ENCODE assay signal across 14 cellular contexts in the genomic region with DNA sequence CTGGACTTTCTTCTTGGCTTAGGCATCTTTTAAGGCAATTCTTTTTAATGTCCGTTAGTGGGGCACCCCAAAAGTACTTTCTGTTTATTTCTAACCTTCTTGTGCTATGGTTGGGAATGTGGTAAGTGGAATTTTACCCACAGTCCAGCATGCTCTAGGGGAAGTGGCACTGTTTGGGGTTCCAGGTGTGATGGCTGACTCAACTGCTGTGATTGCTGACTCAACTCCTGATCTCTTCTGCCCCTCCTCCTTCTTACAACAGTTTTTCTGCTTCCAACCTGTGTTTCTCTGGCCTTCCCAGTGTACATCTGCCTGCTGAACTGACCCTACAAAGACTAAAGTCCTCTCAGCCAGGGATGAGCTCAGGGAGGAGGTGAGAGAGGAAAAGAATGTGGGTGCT.
"Had no signal": no experiment of that assay in that cellular context is flagged by ENCODE, and none has a peak within 500 bp of the region (broad histone marks: within the 10 kb centered on the region; RNA-seq: fewer than 3 reads in every experiment).

No MANE protein-coding gene starts in this region.

- H3K36me3 ChIP-seq: left ventricle myocardium inferior, ovary had no signal

- ATAC-seq: mucosa of descending colon; naive thymus-derived CD4-positive, alpha-beta T cell had no signal

- H3K9me3 ChIP-seq: left ventricle myocardium inferior, mucosa of descending colon, ovary had no signal

- H3K4me3 ChIP-seq: left ventricle myocardium inferior, mucosa of descending colon, ovary had no signal

- DNase-seq: activated B cell treated with CpG ODN at 0.5 μM for 24 hours; activated CD4-positive, alpha-beta T cell treated with anti-CD3 and anti-CD28 coated beads, Interleukin-2, amount 50 U/mL, for 1 hour; activated CD8-positive, alpha-beta memory T cell treated with anti-CD3 and anti-CD28 coated beads for 24 hours; anterior cingulate cortex; erythroblast; islet precursor cell; left ventricle myocardium inferior; mucosa of descending colon; naive thymus-derived CD4-positive, alpha-beta T cell; ovary; stimulated activated CD4-positive, alpha-beta T cell treated with anti-CD3 and anti-CD28 coated beads, Interleukin-2, amount 100 ng/mL, for 48 hours; stimulated activated naive CD4-positive, alpha-beta T cell; substantia nigra; trophoblast cell had no signal

- H3K27me3 ChIP-seq: ovary had no signal

- H3K27ac ChIP-seq: left ventricle myocardium inferior, ovary had no signal
